2 cellular contexts compared by ENCODE assay signal in the genomic region with DNA sequence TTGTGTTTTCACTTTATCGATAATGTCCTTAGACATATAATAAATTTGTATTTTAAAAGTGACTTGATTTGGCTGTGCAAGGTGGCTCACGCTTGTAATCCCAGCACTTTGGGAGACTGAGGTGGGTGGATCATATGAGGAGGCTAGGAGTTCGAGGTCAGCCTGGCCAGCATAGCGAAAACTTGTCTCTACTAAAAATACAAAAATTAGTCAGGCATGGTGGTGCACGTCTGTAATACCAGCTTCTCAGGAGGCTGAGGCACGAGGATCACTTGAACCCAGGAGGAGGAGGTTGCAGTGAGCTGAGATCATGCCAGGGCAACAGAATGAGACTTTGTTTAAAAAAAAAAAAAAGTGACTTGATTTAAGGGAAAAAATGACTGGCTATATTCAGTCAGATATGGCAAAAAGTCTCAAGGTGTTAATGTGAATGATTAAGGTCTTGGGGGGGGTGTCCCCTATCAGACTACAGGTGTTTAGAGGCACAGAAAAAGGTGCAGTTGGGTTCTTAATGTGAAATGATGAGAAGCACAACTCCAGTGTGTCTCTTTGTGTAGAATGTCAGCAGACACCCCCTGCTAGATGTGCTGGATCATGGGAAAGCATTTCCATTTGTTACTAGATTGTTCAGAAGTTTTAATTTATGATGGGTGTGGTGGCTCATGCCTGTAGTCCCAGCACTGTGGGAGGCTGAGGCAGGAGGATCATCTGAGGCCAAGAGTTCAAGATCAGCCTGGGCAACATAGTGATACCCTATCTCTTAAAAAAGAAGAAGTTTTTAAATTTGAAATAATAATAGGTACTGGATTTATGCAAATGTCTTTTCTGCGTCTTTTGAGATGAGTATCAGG.
TF ChIP-seq lines count a peak whose summit lies in the region.

No MANE protein-coding gene starts in this region.

TF ChIP-seq in GM12878, 131 proteins besides CTCF, POLR2A, EP300 and RAD21:
- TF ChIP-seq, protein P1, sequence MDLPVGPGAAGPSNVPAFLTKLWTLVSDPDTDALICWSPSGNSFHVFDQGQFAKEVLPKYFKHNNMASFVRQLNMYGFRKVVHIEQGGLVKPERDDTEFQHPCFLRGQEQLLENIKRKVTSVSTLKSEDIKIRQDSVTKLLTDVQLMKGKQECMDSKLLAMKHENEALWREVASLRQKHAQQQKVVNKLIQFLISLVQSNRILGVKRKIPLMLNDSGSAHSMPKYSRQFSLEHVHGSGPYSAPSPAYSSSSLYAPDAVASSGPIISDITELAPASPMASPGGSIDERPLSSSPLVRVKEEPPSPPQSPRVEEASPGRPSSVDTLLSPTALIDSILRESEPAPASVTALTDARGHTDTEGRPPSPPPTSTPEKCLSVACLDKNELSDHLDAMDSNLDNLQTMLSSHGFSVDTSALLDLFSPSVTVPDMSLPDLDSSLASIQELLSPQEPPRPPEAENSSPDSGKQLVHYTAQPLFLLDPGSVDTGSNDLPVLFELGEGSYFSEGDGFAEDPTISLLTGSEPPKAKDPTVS (IDR thresholded peaks at IDR 0.05; ENCODE audit: low read depth, low read length) = no peak
- 0 out of 2 replicates have a peak, but pooled peaks have one; percentile 16 for TF ChIP-seq NR2F1 (conservative IDR thresholded peaks at IDR 0.05)

TF ChIP-seq in WTC11, 78 proteins besides CTCF, POLR2A, EP300 and RAD21:
- TF ChIP-seq RORB (CRISPR knock-in tag; IDR thresholded peaks at IDR 0.05) (no peak), ATF6 (CRISPR knock-in tag; IDR thresholded peaks at IDR 0.05) (no peak), PRDM15 (CRISPR knock-in tag; IDR thresholded peaks at IDR 0.05) (no peak), TCF7 (CRISPR knock-in tag; IDR thresholded peaks at IDR 0.05; ENCODE audit: low read depth) (no peak), ZNF416 (CRISPR knock-in tag; IDR thresholded peaks at IDR 0.05) (no peak), FOXJ3 (CRISPR knock-in tag; IDR thresholded peaks at IDR 0.05; ENCODE audit: borderline replicate concordance) (no peak), CBFB (CRISPR knock-in tag; IDR thresholded peaks at IDR 0.05; ENCODE audit: low read depth) (no peak), GABPB1 (CRISPR knock-in tag; IDR thresholded peaks at IDR 0.05) (no peak), NFYB (CRISPR knock-in tag; conservative IDR thresholded peaks at IDR 0.05; ENCODE audit: low read depth) (no peak), PRRX2 (CRISPR knock-in tag; IDR thresholded peaks at IDR 0.05) (no peak), ZNF317 (CRISPR knock-in tag; IDR thresholded peaks at IDR 0.05; ENCODE audit: borderline replicate concordance, low read depth) (no peak), OVOL2 (CRISPR knock-in tag; IDR thresholded peaks at IDR 0.05; ENCODE audit: borderline replicate concordance) (no peak)
- TF ChIP-seq, protein P2, sequence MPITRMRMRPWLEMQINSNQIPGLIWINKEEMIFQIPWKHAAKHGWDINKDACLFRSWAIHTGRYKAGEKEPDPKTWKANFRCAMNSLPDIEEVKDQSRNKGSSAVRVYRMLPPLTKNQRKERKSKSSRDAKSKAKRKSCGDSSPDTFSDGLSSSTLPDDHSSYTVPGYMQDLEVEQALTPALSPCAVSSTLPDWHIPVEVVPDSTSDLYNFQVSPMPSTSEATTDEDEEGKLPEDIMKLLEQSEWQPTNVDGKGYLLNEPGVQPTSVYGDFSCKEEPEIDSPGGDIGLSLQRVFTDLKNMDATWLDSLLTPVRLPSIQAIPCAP (CRISPR knock-in tag; IDR thresholded peaks at IDR 0.05) = no peak
- TF ChIP-seq, protein P3, sequence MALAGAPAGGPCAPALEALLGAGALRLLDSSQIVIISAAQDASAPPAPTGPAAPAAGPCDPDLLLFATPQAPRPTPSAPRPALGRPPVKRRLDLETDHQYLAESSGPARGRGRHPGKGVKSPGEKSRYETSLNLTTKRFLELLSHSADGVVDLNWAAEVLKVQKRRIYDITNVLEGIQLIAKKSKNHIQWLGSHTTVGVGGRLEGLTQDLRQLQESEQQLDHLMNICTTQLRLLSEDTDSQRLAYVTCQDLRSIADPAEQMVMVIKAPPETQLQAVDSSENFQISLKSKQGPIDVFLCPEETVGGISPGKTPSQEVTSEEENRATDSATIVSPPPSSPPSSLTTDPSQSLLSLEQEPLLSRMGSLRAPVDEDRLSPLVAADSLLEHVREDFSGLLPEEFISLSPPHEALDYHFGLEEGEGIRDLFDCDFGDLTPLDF (CRISPR knock-in tag; IDR thresholded peaks at IDR 0.05) = no peak
- TF ChIP-seq, protein P4, sequence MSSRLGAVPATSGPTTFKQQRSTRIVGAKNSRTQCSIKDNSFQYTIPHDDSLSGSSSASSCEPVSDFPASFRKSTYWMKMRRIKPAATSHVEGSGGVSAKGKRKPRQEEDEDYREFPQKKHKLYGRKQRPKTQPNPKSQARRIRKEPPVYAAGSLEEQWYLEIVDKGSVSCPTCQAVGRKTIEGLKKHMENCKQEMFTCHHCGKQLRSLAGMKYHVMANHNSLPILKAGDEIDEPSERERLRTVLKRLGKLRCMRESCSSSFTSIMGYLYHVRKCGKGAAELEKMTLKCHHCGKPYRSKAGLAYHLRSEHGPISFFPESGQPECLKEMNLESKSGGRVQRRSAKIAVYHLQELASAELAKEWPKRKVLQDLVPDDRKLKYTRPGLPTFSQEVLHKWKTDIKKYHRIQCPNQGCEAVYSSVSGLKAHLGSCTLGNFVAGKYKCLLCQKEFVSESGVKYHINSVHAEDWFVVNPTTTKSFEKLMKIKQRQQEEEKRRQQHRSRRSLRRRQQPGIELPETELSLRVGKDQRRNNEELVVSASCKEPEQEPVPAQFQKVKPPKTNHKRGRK (CRISPR knock-in tag; IDR thresholded peaks at IDR 0.05; ENCODE audit: borderline replicate concordance) = no peak
- TF ChIP-seq, protein P5, sequence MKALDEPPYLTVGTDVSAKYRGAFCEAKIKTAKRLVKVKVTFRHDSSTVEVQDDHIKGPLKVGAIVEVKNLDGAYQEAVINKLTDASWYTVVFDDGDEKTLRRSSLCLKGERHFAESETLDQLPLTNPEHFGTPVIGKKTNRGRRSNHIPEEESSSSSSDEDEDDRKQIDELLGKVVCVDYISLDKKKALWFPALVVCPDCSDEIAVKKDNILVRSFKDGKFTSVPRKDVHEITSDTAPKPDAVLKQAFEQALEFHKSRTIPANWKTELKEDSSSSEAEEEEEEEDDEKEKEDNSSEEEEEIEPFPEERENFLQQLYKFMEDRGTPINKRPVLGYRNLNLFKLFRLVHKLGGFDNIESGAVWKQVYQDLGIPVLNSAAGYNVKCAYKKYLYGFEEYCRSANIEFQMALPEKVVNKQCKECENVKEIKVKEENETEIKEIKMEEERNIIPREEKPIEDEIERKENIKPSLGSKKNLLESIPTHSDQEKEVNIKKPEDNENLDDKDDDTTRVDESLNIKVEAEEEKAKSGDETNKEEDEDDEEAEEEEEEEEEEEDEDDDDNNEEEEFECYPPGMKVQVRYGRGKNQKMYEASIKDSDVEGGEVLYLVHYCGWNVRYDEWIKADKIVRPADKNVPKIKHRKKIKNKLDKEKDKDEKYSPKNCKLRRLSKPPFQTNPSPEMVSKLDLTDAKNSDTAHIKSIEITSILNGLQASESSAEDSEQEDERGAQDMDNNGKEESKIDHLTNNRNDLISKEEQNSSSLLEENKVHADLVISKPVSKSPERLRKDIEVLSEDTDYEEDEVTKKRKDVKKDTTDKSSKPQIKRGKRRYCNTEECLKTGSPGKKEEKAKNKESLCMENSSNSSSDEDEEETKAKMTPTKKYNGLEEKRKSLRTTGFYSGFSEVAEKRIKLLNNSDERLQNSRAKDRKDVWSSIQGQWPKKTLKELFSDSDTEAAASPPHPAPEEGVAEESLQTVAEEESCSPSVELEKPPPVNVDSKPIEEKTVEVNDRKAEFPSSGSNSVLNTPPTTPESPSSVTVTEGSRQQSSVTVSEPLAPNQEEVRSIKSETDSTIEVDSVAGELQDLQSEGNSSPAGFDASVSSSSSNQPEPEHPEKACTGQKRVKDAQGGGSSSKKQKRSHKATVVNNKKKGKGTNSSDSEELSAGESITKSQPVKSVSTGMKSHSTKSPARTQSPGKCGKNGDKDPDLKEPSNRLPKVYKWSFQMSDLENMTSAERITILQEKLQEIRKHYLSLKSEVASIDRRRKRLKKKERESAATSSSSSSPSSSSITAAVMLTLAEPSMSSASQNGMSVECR (CRISPR knock-in tag; IDR thresholded peaks at IDR 0.05; ENCODE audit: borderline replicate concordance) = no peak
- TF ChIP-seq, protein P6, sequence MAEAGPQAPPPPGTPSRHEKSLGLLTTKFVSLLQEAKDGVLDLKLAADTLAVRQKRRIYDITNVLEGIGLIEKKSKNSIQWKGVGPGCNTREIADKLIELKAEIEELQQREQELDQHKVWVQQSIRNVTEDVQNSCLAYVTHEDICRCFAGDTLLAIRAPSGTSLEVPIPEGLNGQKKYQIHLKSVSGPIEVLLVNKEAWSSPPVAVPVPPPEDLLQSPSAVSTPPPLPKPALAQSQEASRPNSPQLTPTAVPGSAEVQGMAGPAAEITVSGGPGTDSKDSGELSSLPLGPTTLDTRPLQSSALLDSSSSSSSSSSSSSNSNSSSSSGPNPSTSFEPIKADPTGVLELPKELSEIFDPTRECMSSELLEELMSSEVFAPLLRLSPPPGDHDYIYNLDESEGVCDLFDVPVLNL (CRISPR knock-in tag; IDR thresholded peaks at IDR 0.05; ENCODE audit: borderline replicate concordance, low read depth) = no peak
